Comparison of ENCODE assay signal across 8 cellular contexts in the genomic region with DNA sequence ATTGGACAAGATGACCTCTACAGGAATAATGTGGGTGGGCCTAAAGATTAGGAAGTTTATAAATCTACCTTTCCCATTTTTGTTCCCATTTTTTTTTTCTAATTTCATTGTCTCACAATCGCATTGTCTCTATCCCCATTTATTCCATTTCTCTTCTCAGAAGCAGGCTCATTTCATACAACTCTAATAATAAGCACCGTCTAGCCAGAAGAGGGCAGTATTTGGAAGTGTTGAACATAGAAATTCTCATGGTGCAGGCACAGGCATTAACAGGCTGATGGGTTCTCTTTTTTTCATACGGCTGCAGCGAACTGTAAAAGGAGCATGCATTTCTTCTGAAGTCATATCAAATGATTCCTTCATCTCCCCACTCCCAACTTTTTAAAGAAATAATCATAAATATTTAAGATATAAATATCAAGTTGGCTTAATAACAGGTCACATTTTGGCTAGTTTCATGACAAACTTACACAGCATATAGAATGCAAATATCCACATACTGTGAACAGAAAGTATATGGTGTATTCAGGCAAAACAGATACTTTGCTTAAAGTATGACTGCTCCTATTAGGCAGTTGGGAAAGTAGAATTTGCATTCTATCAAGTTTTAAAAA.
A peak's percentile ranks its signal among the peaks of the same experiment; 100 is the strongest.
DNase-seq lines count a peak whose midpoint lies in the region; ATAC-seq and TF ChIP-seq lines count a peak whose summit lies in the region.

No MANE protein-coding gene starts in this region.

- no peaks in the 10 kb centered on the region for H3K9me3 ChIP-seq in left lung
- no peaks in the 10 kb centered on the region for H3K9me3 ChIP-seq in uterus

- TF ChIP-seq CTCF in GM12864 (IDR thresholded peaks at IDR 0.05; ENCODE audit: low read depth, low read length, missing control alignments) = peak; percentile 55
- TF ChIP-seq CTCF in left lung (IDR thresholded peaks at IDR 0.05) = peak; percentile 50 to 55
- TF ChIP-seq CTCF in uterus (IDR thresholded peaks at IDR 0.05) = peak; percentile 67 to 69 (median 68)

- no peaks in the 10 kb centered on the region for H3K36me3 ChIP-seq in left lung
- H3K36me3 ChIP-seq in uterus = no peaks in the 10 kb centered on the region

- peak; percentile 25 for DNase-seq in GM12864 (ENCODE audit: low read depth)
- peak; percentile 69 for DNase-seq in HT1080 (ENCODE audit: low read depth)
- DNase-seq in NOMO-1 treated with DMSO at 0.1 percent for 48 hours (lab: John Stamatoyannopoulos, UW; ENCODE audit: unreplicated experiment) = peak; percentile 63
- DNase-seq in cerebellar cortex (ENCODE audit: low spot score) = peak; percentile 81
- DNase-seq in left lung = no peak
- peak in 1 of 2 donors; percentile 58 for DNase-seq in uterus
- no peak for DNase-seq in NK-92 (lab: John Stamatoyannopoulos, UW; ENCODE audit: unreplicated experiment)

- peak; percentile 92 for ATAC-seq in GM21723 (IDR thresholded peaks at IDR 0.05; ENCODE audit: unreplicated experiment)
- ATAC-seq in left lung = peak; percentile 89

- H3K27me3 ChIP-seq in left lung (no peaks in the 10 kb centered on the region), uterus (no peaks in the 10 kb centered on the region)

- H3K4me3 ChIP-seq in GM12864 (ENCODE audit: low read depth, low read length) = no peak overlapping the region
- no peak overlapping the region for H3K4me3 ChIP-seq in left lung
- no peak overlapping the region for H3K4me3 ChIP-seq in uterus

- H3K27ac ChIP-seq in left lung (no peak overlapping the region), uterus (no peak overlapping the region)

- TF ChIP-seq POLR2A in uterus (IDR thresholded peaks at IDR 0.05) = no peak

- no peaks in the 10 kb centered on the region for H3K4me1 ChIP-seq in left lung
- H3K4me1 ChIP-seq in uterus = no peaks in the 10 kb centered on the region

- intact Hi-C loops in left lung (cut with DNase I) (no loop called here), uterus (cut with DNase I; ENCODE audit: low total_unique reads) (no loop called here)

Comparison
In these comparisons a context has a peak if more than half of its experiments do, and no peak if none do; other contexts are left out.
1. DNase-seq: peak in GM12864 (single experiment), HT1080 (single experiment), NOMO-1 treated with DMSO at 0.1 percent for 48 hours (single experiment) and cerebellar cortex (single experiment); none in left lung (0 of 2) and NK-92 (single experiment).
2. Peak in every context shown above with its lines, with median percentiles within 50 percentile points of each other: CTCF ChIP-seq.